3 cellular contexts compared by ENCODE assay signal in genomic region chr4:61462451-61463326, GRCh38.
TF ChIP-seq lines count a peak whose summit lies in the region.

No MANE protein-coding gene starts in this region.

TF ChIP-seq in A549, 52 proteins besides CTCF, POLR2A, EP300 and RAD21:
- TF ChIP-seq POLR2AphosphoS2 (conservative IDR thresholded peaks at IDR 0.05; ENCODE audit: low read length) (no peak), MAFK (IDR thresholded peaks at IDR 0.05; ENCODE audit: partially characterized antibody) (peak; percentile 92), EHMT2 (IDR thresholded peaks at IDR 0.05; ENCODE audit: low read depth) (no peak), JUN (IDR thresholded peaks at IDR 0.05) (0 out of 5 replicates have a peak, but pooled peaks of 1 of the 2 experiments have one; percentile 13), FOSL2 (IDR thresholded peaks at IDR 0.05) (peak; percentile 42), FOSL2 (CRISPR knock-in tag; IDR thresholded peaks at IDR 0.05) (no peak), JUNB (IDR thresholded peaks at IDR 0.05) (peak; percentile 55), CEBPB (IDR thresholded peaks at IDR 0.05) (peak; percentile 48 to 73; a peak in 3 of 4 replicates)

TF ChIP-seq in IMR-90, 13 proteins besides CTCF, POLR2A, EP300 and RAD21:
- TF ChIP-seq NFE2L2 (IDR thresholded peaks at IDR 0.05; ENCODE audit: low read depth, low read length) (peak; percentile 64; the same call in 1 of the 2 replicates), MAFK (IDR thresholded peaks at IDR 0.05; ENCODE audit: low read depth, low read length) (peak; percentile 94), CEBPB (IDR thresholded peaks at IDR 0.05; ENCODE audit: low read depth, low read length) (peak; percentile 83), RFX5 (IDR thresholded peaks at IDR 0.05; ENCODE audit: low read depth, low read length) (no peak)

TF ChIP-seq in K562, 482 proteins besides CTCF, POLR2A, EP300 and RAD21:
- TF ChIP-seq ZNF232 (CRISPR knock-in tag; IDR thresholded peaks at IDR 0.05) = no peak
- 0 out of 2 replicates have a peak, but pooled peaks have one; percentile 23 for TF ChIP-seq ZNF316 (IDR thresholded peaks at IDR 0.05)
- peak; percentile 43 for TF ChIP-seq MAFG (tag; conservative IDR thresholded peaks at IDR 0.05)
- TF ChIP-seq CUX1 (CRISPR knock-in tag; IDR thresholded peaks at IDR 0.05) = no peak
- TF ChIP-seq, protein P1, sequence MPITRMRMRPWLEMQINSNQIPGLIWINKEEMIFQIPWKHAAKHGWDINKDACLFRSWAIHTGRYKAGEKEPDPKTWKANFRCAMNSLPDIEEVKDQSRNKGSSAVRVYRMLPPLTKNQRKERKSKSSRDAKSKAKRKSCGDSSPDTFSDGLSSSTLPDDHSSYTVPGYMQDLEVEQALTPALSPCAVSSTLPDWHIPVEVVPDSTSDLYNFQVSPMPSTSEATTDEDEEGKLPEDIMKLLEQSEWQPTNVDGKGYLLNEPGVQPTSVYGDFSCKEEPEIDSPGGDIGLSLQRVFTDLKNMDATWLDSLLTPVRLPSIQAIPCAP (CRISPR knock-in tag; IDR thresholded peaks at IDR 0.05; ENCODE audit: borderline replicate concordance) = no peak
- TF ChIP-seq C11orf30 (IDR thresholded peaks at IDR 0.05; ENCODE audit: low read depth) = peak; percentile 9; the same call in 1 of the 2 replicates
